15 cellular contexts compared by ENCODE assay signal in genomic region chr3:24197809-24198208, GRCh38.
"Had no signal": no experiment of that assay in that cellular context is flagged by ENCODE, and none has a peak within 500 bp of the region (broad histone marks: within the 10 kb centered on the region; RNA-seq: fewer than 3 reads in every experiment).

No MANE protein-coding gene starts in this region.

- H3K27ac Mint-ChIP-seq: activated CD4-positive, alpha-beta memory T cell treated with anti-CD3 and anti-CD28 coated beads for 36 hours; activated naive CD8-positive, alpha-beta T cell treated with anti-CD3 and anti-CD28 coated beads, Interleukin-2, amount 50 U/mL, for 24 hours; activated T-helper 1 cell treated with anti-CD3 and anti-CD28 coated beads, Interleukin-12 subunit alpha, Interleukin-12 subunit beta, Interleukin-2, Interleukin-4 antibody, amounts not matched to agents 30 ng/mL and 10 ng/mL and 1 ng/mL, durations not matched to agents 14 hours and 24 hours and 36 hours; immature natural killer cell; memory B cell; nephron progenitor cell; type B pancreatic cell had no signal

- H3K36me3 ChIP-seq: cardiac muscle cell, sigmoid colon had no signal

- H3K4me3 Mint-ChIP-seq: activated CD4-positive, alpha-beta memory T cell treated with anti-CD3 and anti-CD28 coated beads for 36 hours; activated naive CD8-positive, alpha-beta T cell treated with anti-CD3 and anti-CD28 coated beads, Interleukin-2, amount 50 U/mL, for 24 hours; activated T-helper 1 cell treated with anti-CD3 and anti-CD28 coated beads, Interleukin-12 subunit alpha, Interleukin-12 subunit beta, Interleukin-2, Interleukin-4 antibody, amounts not matched to agents 30 ng/mL and 10 ng/mL and 1 ng/mL, durations not matched to agents 14 hours and 24 hours and 36 hours; immature natural killer cell; memory B cell; nephron progenitor cell; type B pancreatic cell had no signal

- ATAC-seq: activated naive CD8-positive, alpha-beta T cell treated with anti-CD3 and anti-CD28 coated beads, Interleukin-2, amount 50 U/mL, for 24 hours had no signal

- H3K36me3 Mint-ChIP-seq: activated CD4-positive, alpha-beta memory T cell treated with anti-CD3 and anti-CD28 coated beads for 36 hours; immature natural killer cell; memory B cell; type B pancreatic cell had no signal

- FAIRE-seq: astrocyte, colon had no signal

- H3K27ac ChIP-seq: cardiac muscle cell, sigmoid colon had no signal

- H3K27me3 Mint-ChIP-seq: memory B cell had no signal

- DNase-seq: activated CD4-positive, alpha-beta memory T cell treated with anti-CD3 and anti-CD28 coated beads for 36 hours; activated naive CD4-positive, alpha-beta T cell treated with Interleukin-2 at 50 U/mL for 16 hours; activated naive CD8-positive, alpha-beta T cell treated with anti-CD3 and anti-CD28 coated beads, Interleukin-2, amount 50 U/mL, for 24 hours; hippocampal formation; immature natural killer cell; nephron progenitor cell; sigmoid colon; stimulated activated naive CD4-positive, alpha-beta T cell; T-helper 9 cell had no signal

- H3K9me3 Mint-ChIP-seq: activated CD4-positive, alpha-beta memory T cell treated with anti-CD3 and anti-CD28 coated beads for 36 hours; activated naive CD8-positive, alpha-beta T cell treated with anti-CD3 and anti-CD28 coated beads, Interleukin-2, amount 50 U/mL, for 24 hours; activated T-helper 1 cell treated with anti-CD3 and anti-CD28 coated beads, Interleukin-12 subunit alpha, Interleukin-12 subunit beta, Interleukin-2, Interleukin-4 antibody, amounts not matched to agents 30 ng/mL and 10 ng/mL and 1 ng/mL, durations not matched to agents 14 hours and 24 hours and 36 hours; memory B cell; type B pancreatic cell had no signal

- H3K4me1 Mint-ChIP-seq: activated naive CD8-positive, alpha-beta T cell treated with anti-CD3 and anti-CD28 coated beads, Interleukin-2, amount 50 U/mL, for 24 hours; immature natural killer cell; memory B cell had no signal

- H3K27me3 ChIP-seq: cardiac muscle cell, sigmoid colon had no signal

- H3K4me3 ChIP-seq: cardiac muscle cell, sigmoid colon had no signal

- H3K9me3 ChIP-seq: sigmoid colon had no signal
